Comparison of ENCODE assay signal across 1 cellular context in genomic region chr5:140346348-140347221, GRCh38.
TF ChIP-seq lines count a peak whose summit lies in the region.

TSS of gene HBEGF (minus strand) at chr5:140346603. CDS start at chr5:140346328, 275 bp downstream.

TF ChIP-seq in K562, 482 proteins besides CTCF, POLR2A, EP300 and RAD21 (continued from another document and continues in another):
- no peak for TF ChIP-seq AFF1 (IDR thresholded peaks at IDR 0.05; ENCODE audit: low read depth in 1 of 2, partially characterized antibody in 2 of 2)
- TF ChIP-seq MNT (conservative IDR thresholded peaks at IDR 0.05), result 0 out of 4 replicates have a peak, but pooled peaks of 1 of the 2 experiments have one; percentile 55
- no peak for TF ChIP-seq ZC3H11A (IDR thresholded peaks at IDR 0.05; ENCODE audit: low read depth, low read length)
- TF ChIP-seq MTA3 (IDR thresholded peaks at IDR 0.05; ENCODE audit: borderline replicate concordance), result no peak
- TF ChIP-seq IRF9 (tag; IDR thresholded peaks at IDR 0.05), result no peak
- TF ChIP-seq KDM5B (IDR thresholded peaks at IDR 0.05; ENCODE audit: insufficient replicate concordance, low read depth, low read length), result peak; percentile 74
- no peak for TF ChIP-seq TRIM25 (IDR thresholded peaks at IDR 0.05; ENCODE audit: borderline replicate concordance)
- TF ChIP-seq NRF1 (conservative IDR thresholded peaks at IDR 0.05 in 1 of 2, IDR thresholded peaks at IDR 0.05 in 1 of 2), result peak; percentile 55 to 61; a peak in 2 of 4 replicates
- no peak for TF ChIP-seq ZNF316 (IDR thresholded peaks at IDR 0.05)
- no peak for TF ChIP-seq ILF3 (IDR thresholded peaks at IDR 0.05; ENCODE audit: borderline replicate concordance)
- no peak for TF ChIP-seq HES1 (IDR thresholded peaks at IDR 0.05; ENCODE audit: low read depth)
- TF ChIP-seq OTX1 (CRISPR knock-in tag; IDR thresholded peaks at IDR 0.05), result no peak
- TF ChIP-seq ERF (CRISPR knock-in tag; IDR thresholded peaks at IDR 0.05), result no peak
- no peak for TF ChIP-seq SAFB2 (IDR thresholded peaks at IDR 0.05; ENCODE audit: borderline replicate concordance, low read depth, low read length, severe bottlenecking)
- no peak for TF ChIP-seq ZBTB12 (CRISPR knock-in tag; IDR thresholded peaks at IDR 0.05)
- no peak for TF ChIP-seq ZSCAN32 (CRISPR knock-in tag; IDR thresholded peaks at IDR 0.05)
- no peak for TF ChIP-seq BRD4 (IDR thresholded peaks at IDR 0.05)
- TF ChIP-seq GABPB1 (CRISPR knock-in tag; IDR thresholded peaks at IDR 0.05), result peak; percentile 61; the same call in 1 of the 2 replicates
- TF ChIP-seq ZNF449 (CRISPR knock-in tag; IDR thresholded peaks at IDR 0.05), result no peak
- no peak for TF ChIP-seq COPS2 (conservative IDR thresholded peaks at IDR 0.05)
- 0 out of 2 replicates have a peak, but pooled peaks have one; percentile 33 for TF ChIP-seq GTF2E2 (tag; IDR thresholded peaks at IDR 0.05)
- no peak for TF ChIP-seq ZNF124 (CRISPR knock-in tag; IDR thresholded peaks at IDR 0.05)
- TF ChIP-seq EP400 (IDR thresholded peaks at IDR 0.05), result peak; percentile 24; the same call in 1 of the 2 replicates
- TF ChIP-seq HNRNPK (IDR thresholded peaks at IDR 0.05; ENCODE audit: low read depth, low read length, poor library complexity, severe bottlenecking), result no peak
- no peak for TF ChIP-seq KLF16 (IDR thresholded peaks at IDR 0.05)
- no peak for TF ChIP-seq BRF2 (IDR thresholded peaks at IDR 0.05; ENCODE audit: borderline replicate concordance, insufficient read depth, insufficient read length)
- TF ChIP-seq ZFP30 (CRISPR knock-in tag; IDR thresholded peaks at IDR 0.05; ENCODE audit: borderline replicate concordance), result no peak
- no peak for TF ChIP-seq NBN (IDR thresholded peaks at IDR 0.05; ENCODE audit: low read depth)
- TF ChIP-seq MAZ (CRISPR knock-in tag; conservative IDR thresholded peaks at IDR 0.05 in 1 of 2, IDR thresholded peaks at IDR 0.05 in 1 of 2), result peak; percentile 71 to 79
- TF ChIP-seq NCOA2 (IDR thresholded peaks at IDR 0.05; ENCODE audit: partially characterized antibody in 2 of 2), result no peak
- TF ChIP-seq SPI1 (IDR thresholded peaks at IDR 0.05; ENCODE audit: borderline replicate concordance, low read depth, low read length), result no peak
- no peak for TF ChIP-seq KDM2B (CRISPR knock-in tag; IDR thresholded peaks at IDR 0.05)
- TF ChIP-seq WHSC1 (IDR thresholded peaks at IDR 0.05; ENCODE audit: low read length), result no peak
- TF ChIP-seq GTF3C2 (IDR thresholded peaks at IDR 0.05; ENCODE audit: borderline replicate concordance, extremely low read depth, insufficient read length), result no peak
- no peak for TF ChIP-seq ZMIZ1 (IDR thresholded peaks at IDR 0.05; ENCODE audit: low read depth in 2 of 2, low read length in 2 of 2)
- no peak for TF ChIP-seq ZNF655 (CRISPR knock-in tag; IDR thresholded peaks at IDR 0.05)
- TF ChIP-seq ZNF445 (CRISPR knock-in tag; IDR thresholded peaks at IDR 0.05; ENCODE audit: low read depth), result no peak
- no peak for TF ChIP-seq BMI1 (IDR thresholded peaks at IDR 0.05; ENCODE audit: low read length)
- TF ChIP-seq TGIF2 (CRISPR knock-in tag; IDR thresholded peaks at IDR 0.05), result no peak
- TF ChIP-seq CREBBP (IDR thresholded peaks at IDR 0.05; ENCODE audit: low read depth, low read length), result no peak
